Comparison of ENCODE assay signal across 8 cellular contexts in genomic region chr6:24991748-24992467, GRCh38. TPM values are rescaled to one million over a fixed set of nuclear protein-coding genes. Genes with fewer than 3 reads are reported as not detected.
DNase-seq lines count a peak whose midpoint lies in the region; ATAC-seq and TF ChIP-seq lines count a peak whose summit lies in the region.

No MANE protein-coding gene starts in this region.

- no peaks in the 10 kb centered on the region for H3K4me1 ChIP-seq in RWPE2 (ENCODE audit: insufficient read depth, poor library complexity, severe bottlenecking)
- H3K4me1 ChIP-seq in cardiac muscle cell (ENCODE audit: low read depth): peaks cover 5% of the 10 kb centered on the region
- no peaks in the 10 kb centered on the region for H3K4me1 ChIP-seq in smooth muscle cell (ENCODE audit: low read depth)

- no peak overlapping the region for H3K4me3 ChIP-seq in Jurkat, Clone E6-1 (ENCODE audit: low read length)
- no peak overlapping the region for H3K4me3 ChIP-seq in RWPE2 (ENCODE audit: severe bottlenecking)
- H3K4me3 ChIP-seq in cardiac muscle cell: no peak overlapping the region
- H3K4me3 ChIP-seq in smooth muscle cell: no peak overlapping the region

- H3K27me3 ChIP-seq in RWPE2 (ENCODE audit: insufficient read depth, poor library complexity, severe bottlenecking) (no peaks in the 10 kb centered on the region), cardiac muscle cell (no peaks in the 10 kb centered on the region), smooth muscle cell (ENCODE audit: low read depth) (no peaks in the 10 kb centered on the region)

- H3F3A ChIP-seq in smooth muscle cell (ENCODE audit: low read depth): no peaks in the 10 kb centered on the region

- WGBS in smooth muscle cell (ENCODE audit: low lambda C conversion rate): 72% methylated on average over 5 of the region's 5 CpGs

- H3K79me2 ChIP-seq in smooth muscle cell (ENCODE audit: low read depth): no peaks in the 10 kb centered on the region

- no peak overlapping the region for H3K27ac ChIP-seq in RWPE2 (ENCODE audit: poor library complexity, severe bottlenecking)
- H3K27ac ChIP-seq in cardiac muscle cell: no peak overlapping the region
- H3K27ac ChIP-seq in smooth muscle cell (ENCODE audit: low read depth): no peak overlapping the region

- H3K9me3 ChIP-seq in RWPE2 (ENCODE audit: severe bottlenecking) (no peaks in the 10 kb centered on the region), cardiac muscle cell (ENCODE audit: low read depth) (no peaks in the 10 kb centered on the region), smooth muscle cell (replicated peaks; ENCODE audit: low read depth) (no peaks in the 10 kb centered on the region)

- no peaks in the 10 kb centered on the region for H4K20me1 ChIP-seq in smooth muscle cell (ENCODE audit: low read depth)

- H3K36me3 ChIP-seq in RWPE2 (ENCODE audit: low read depth) (no peaks in the 10 kb centered on the region), cardiac muscle cell (no peaks in the 10 kb centered on the region), smooth muscle cell (ENCODE audit: low read depth) (no peaks in the 10 kb centered on the region)

- TF ChIP-seq CTCF in RWPE2 (IDR thresholded peaks at IDR 0.05; ENCODE audit: poor library complexity, severe bottlenecking) (peak; percentile 73), cardiac muscle cell (IDR thresholded peaks at IDR 0.05; ENCODE audit: low read depth, low read length) (peak; percentile 75), smooth muscle cell (IDR thresholded peaks at IDR 0.05; ENCODE audit: borderline replicate concordance, insufficient read depth, poor library complexity, severe bottlenecking) (peak; percentile 57)

- no peak overlapping the region for H3K4me2 ChIP-seq in smooth muscle cell

- peak; percentile 80 for ATAC-seq in GM21619 (IDR thresholded peaks at IDR 0.05; ENCODE audit: unreplicated experiment)
- peak; percentile 79 for ATAC-seq in RWPE2 (ENCODE audit: low read depth)

- DNase-seq in EH (ENCODE audit: low read depth) (peak; percentile 72), RWPE2 (ENCODE audit: low spot score) (no peak), cardiac muscle cell (ENCODE audit: low read depth in 1 of 2, low spot score in 1 of 2) (peak; percentile 75 to 81), smooth muscle cell (lab: John Stamatoyannopoulos, UW; ENCODE audit: unreplicated experiment) (no peak), dedifferentiated amniotic fluid mesenchymal stem cell (ENCODE audit: extremely low spot score) (no peak)
- peak; percentile 81 for DNase-seq in Jurkat, Clone E6-1 (ENCODE audit: low read depth, low spot score)
- DNase-seq in activated effector memory CD4-positive, alpha-beta T cell treated with Interleukin-2 at 50 U/mL for 16 hours: peak; percentile 61

- no peak overlapping the region for H3K9ac ChIP-seq in smooth muscle cell (ENCODE audit: low read depth)

- no peak overlapping the region for H2AFZ ChIP-seq in smooth muscle cell (ENCODE audit: low read depth)

RNA-seq across cellular contexts. Expression of gene RIPOR2, which starts 56.1 kb away (rescaled TPM):
- 11.6 TPM for polyA plus RNA-seq in Jurkat, Clone E6-1 (2012; ENCODE audit: insufficient read depth, insufficient read length)
- total RNA-seq in cardiac muscle cell: 4.8 and 6.9 TPM in 2 replicates
- polyA plus RNA-seq in cardiac muscle cell: 2.2 and 4.4 TPM in 2 replicates
- total RNA-seq in smooth muscle cell: 5.6 and 6.6 TPM in 2 replicates
- polyA plus RNA-seq in smooth muscle cell: 2.3 and 7.6 TPM in 2 replicates

Comparison
In these comparisons a context has a peak if more than half of its experiments do, and no peak if none do; other contexts are left out.
1. DNase-seq: peak in EH (single experiment), Jurkat, Clone E6-1 (single experiment), activated effector memory CD4-positive, alpha-beta T cell treated with Interleukin-2 at 50 U/mL for 16 hours (single experiment) and cardiac muscle cell (2 of 2); none in RWPE2 (single experiment), smooth muscle cell (single experiment) and dedifferentiated amniotic fluid mesenchymal stem cell (single experiment).
2. Peak in every context shown above with its lines, with median percentiles within 50 percentile points of each other: CTCF ChIP-seq.